Comparison of ENCODE assay signal across 21 cellular contexts in the genomic region with DNA sequence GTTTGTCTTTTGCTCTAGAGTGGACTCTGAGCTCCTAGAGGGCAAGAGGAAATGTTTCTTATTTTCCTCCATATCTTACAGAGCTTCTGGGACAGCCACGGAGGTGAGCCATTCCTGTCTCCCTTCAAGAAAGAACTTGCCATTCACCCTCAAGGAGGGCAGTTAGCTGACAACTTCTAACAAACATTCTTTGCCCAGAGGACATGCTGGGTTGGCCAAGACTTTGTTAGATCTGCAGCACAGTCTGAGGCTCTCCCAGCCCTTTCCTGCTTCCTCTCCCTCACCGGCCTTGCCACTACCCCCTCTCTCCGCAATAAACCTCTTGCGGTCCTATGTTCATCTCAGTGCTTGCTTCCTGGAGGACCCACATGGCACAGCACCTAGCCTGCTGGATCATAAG. TPM values are rescaled to one million over a fixed set of nuclear protein-coding genes. Genes with fewer than 3 reads are reported as not detected.
"Had no signal": no experiment of that assay in that cellular context is flagged by ENCODE, and none has a peak within 500 bp of the region (broad histone marks: within the 10 kb centered on the region; RNA-seq: fewer than 3 reads in every experiment).

No MANE protein-coding gene starts in this region.

- H3K9me3 Mint-ChIP-seq: activated CD4-positive, alpha-beta memory T cell treated with anti-CD3 and anti-CD28 coated beads for 36 hours; mesothelial cell of epicardium; naive B cell had no signal

- H3K27ac Mint-ChIP-seq: activated CD4-positive, alpha-beta memory T cell treated with anti-CD3 and anti-CD28 coated beads for 36 hours; activated CD8-positive, alpha-beta memory T cell treated with anti-CD3 and anti-CD28 coated beads, Interleukin-2, amount 10 ng/mL, durations not matched to agents 7 days and 5 days; mesothelial cell of epicardium had no signal

- H3K4me2 ChIP-seq: smooth muscle cell had no signal

- H3K4me3 Mint-ChIP-seq: activated CD4-positive, alpha-beta memory T cell treated with anti-CD3 and anti-CD28 coated beads for 36 hours; mesothelial cell of epicardium had no signal

- H3K27me3 ChIP-seq: upper lobe of left lung had no signal

- H3K27me3 Mint-ChIP-seq: activated CD4-positive, alpha-beta memory T cell treated with anti-CD3 and anti-CD28 coated beads for 36 hours had no signal

- FAIRE-seq: endothelial cell of umbilical vein had no signal

- H3K9me3 ChIP-seq: lower lobe of right lung, prostate gland, upper lobe of left lung had no signal

- DNase-seq: activated CD4-positive, alpha-beta memory T cell treated with anti-CD3 and anti-CD28 coated beads for 36 hours; activated CD4-positive, alpha-beta T cell treated with anti-CD3 and anti-CD28 coated beads for 1 hour; activated CD8-positive, alpha-beta memory T cell treated with anti-CD3 and anti-CD28 coated beads, Interleukin-2, amount 10 ng/mL, durations not matched to agents 7 days and 5 days; activated naive CD4-positive, alpha-beta T cell treated with anti-CD3 and anti-CD28 coated beads, Interleukin-2, amount 50 U/mL, for 16 hours; activated T-cell treated with anti-CD3 and anti-CD28 coated beads, Interleukin-2, amount 50 U/mL, for 1 hour; central memory CD4-positive, alpha-beta T cell; effector CD4-positive, alpha-beta T cell; foreskin melanocyte; lower lobe of right lung; naive B cell; stimulated activated naive CD8-positive, alpha-beta T cell treated with anti-CD3 and anti-CD28 coated beads, Interleukin-15, Interleukin-2, amounts not matched to agents 100 U/mL and 50 U/mL, for 24 hours; upper lobe of left lung had no signal

- ATAC-seq: activated CD8-positive, alpha-beta memory T cell treated with anti-CD3 and anti-CD28 coated beads, Interleukin-2, amount 10 ng/mL, durations not matched to agents 7 days and 5 days; lower lobe of right lung; right cardiac atrium; stimulated activated naive CD8-positive, alpha-beta T cell treated with anti-CD3 and anti-CD28 coated beads, Interleukin-15, Interleukin-2, amounts not matched to agents 100 U/mL and 50 U/mL, for 24 hours had no signal

- H3K27ac ChIP-seq: coronary artery, lower lobe of right lung, prostate gland, upper lobe of left lung, VCaP had no signal

- H3K4me3 ChIP-seq: coronary artery, lower lobe of right lung, prostate gland, smooth muscle cell, upper lobe of left lung had no signal

- H3K36me3 ChIP-seq: lower lobe of right lung, prostate gland, upper lobe of left lung had no signal

- H3K4me1 ChIP-seq: prostate gland had no signal

- H3K36me3 Mint-ChIP-seq: activated CD4-positive, alpha-beta memory T cell treated with anti-CD3 and anti-CD28 coated beads for 36 hours; activated CD8-positive, alpha-beta memory T cell treated with anti-CD3 and anti-CD28 coated beads, Interleukin-2, amount 10 ng/mL, durations not matched to agents 7 days and 5 days; mesothelial cell of epicardium; naive B cell had no signal

RNA-seq across cellular contexts. Expression of a gene that starts 26.8 kb away (rescaled TPM):
- total RNA-seq: activated CD4-positive, alpha-beta memory T cell treated with anti-CD3 and anti-CD28 coated beads for 36 hours; activated CD8-positive, alpha-beta memory T cell treated with anti-CD3 and anti-CD28 coated beads, Interleukin-2, amount 10 ng/mL, durations not matched to agents 7 days and 5 days; endothelial cell of umbilical vein; fibroblast of lung; omental fat pad had no signal
- polyA plus RNA-seq: endothelial cell of umbilical vein, fibroblast of lung had no signal

RNA-seq across cellular contexts. Expression of a gene that starts 37.1 kb away (rescaled TPM):
- total RNA-seq: activated CD4-positive, alpha-beta memory T cell treated with anti-CD3 and anti-CD28 coated beads for 36 hours; activated CD8-positive, alpha-beta memory T cell treated with anti-CD3 and anti-CD28 coated beads, Interleukin-2, amount 10 ng/mL, durations not matched to agents 7 days and 5 days; endothelial cell of umbilical vein; fibroblast of lung; lower lobe of right lung; mesothelial cell of epicardium; omental fat pad; smooth muscle cell had no signal
- polyA plus RNA-seq: endothelial cell of umbilical vein, fibroblast of lung had no signal
